9 cellular contexts compared by ENCODE assay signal in the genomic region with DNA sequence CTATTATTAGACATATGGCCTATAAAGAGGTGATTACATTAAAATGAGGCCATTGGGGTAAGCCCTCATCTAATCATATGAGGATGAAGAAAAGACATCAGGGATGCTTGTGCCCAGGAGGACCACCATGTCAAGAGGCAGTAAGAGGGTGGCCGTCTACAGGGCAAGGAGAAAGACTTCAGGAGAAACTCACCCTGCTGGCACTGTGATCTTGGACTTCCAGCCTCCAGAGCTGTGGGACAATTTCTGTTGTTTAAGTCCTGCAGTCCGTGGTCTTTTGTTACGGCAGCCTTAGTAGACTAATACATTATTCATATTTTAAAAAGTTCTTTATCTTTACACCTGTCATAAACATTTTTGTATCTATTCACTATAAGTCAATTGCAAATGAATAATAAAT.
"Had no signal": no experiment of that assay in that cellular context is flagged by ENCODE, and none has a peak within 500 bp of the region (broad histone marks: within the 10 kb centered on the region; RNA-seq: fewer than 3 reads in every experiment).

No MANE protein-coding gene starts in this region.

- DNase-seq: GM23248, GOT3, H7, H9, HCEC 1CT, HFFc6 had no signal

- H2AFZ ChIP-seq: GM23248, GM23338 had no signal

- H3K4me3 ChIP-seq: GM23248, GM23338, HAP-1 had no signal

- H3K9ac ChIP-seq: GM23248 had no signal

- H3K9me3 ChIP-seq: HAP-1 had no signal

- ATAC-seq: GM23338, HCT116 had no signal

- H3K27ac ChIP-seq: GM23248 had no signal

- H3K36me3 ChIP-seq: HAP-1 had no signal

- H3K4me2 ChIP-seq: GM23338 had no signal
